ENCODE assay signal across 9 cellular contexts in genomic region chr17:42704495-42705494, GRCh38. TPM values are rescaled to one million over a fixed set of nuclear protein-coding genes. Genes with fewer than 3 reads are reported as not detected.
DNase-seq lines count a peak whose midpoint lies in the region; ATAC-seq lines count a peak whose summit lies in the region.
"Had no signal": no experiment of that assay in that cellular context is flagged by ENCODE, and none has a peak within 500 bp of the region (broad histone marks: within the 10 kb centered on the region; RNA-seq: fewer than 3 reads in every experiment).

No MANE protein-coding gene starts in this region.

- no peak overlapping the region for H3K27ac Mint-ChIP-seq in activated naive CD8-positive, alpha-beta T cell treated with anti-CD3 and anti-CD28 coated beads for 36 hours
- H3K27ac Mint-ChIP-seq: activated naive CD4-positive, alpha-beta T cell treated with anti-CD3 and anti-CD28 coated beads, Interleukin-2, amount 50 U/mL, for 24 hours had no signal

- H3K4me3 Mint-ChIP-seq in activated naive CD8-positive, alpha-beta T cell treated with anti-CD3 and anti-CD28 coated beads for 36 hours: no peak overlapping the region
- H3K4me3 Mint-ChIP-seq: activated naive CD4-positive, alpha-beta T cell treated with anti-CD3 and anti-CD28 coated beads, Interleukin-2, amount 50 U/mL, for 24 hours had no signal

- peaks cover 33% of the 10 kb centered on the region for H3K4me1 Mint-ChIP-seq in activated naive CD8-positive, alpha-beta T cell treated with anti-CD3 and anti-CD28 coated beads for 36 hours

- peak; percentile 82 for ATAC-seq in GM18511 (IDR thresholded peaks at IDR 0.05; ENCODE audit: unreplicated experiment)
- ATAC-seq in GM19438 (IDR thresholded peaks at IDR 0.05; ENCODE audit: low read depth, unreplicated experiment): peak; percentile 76
- ATAC-seq in HG03095 (IDR thresholded peaks at IDR 0.05; ENCODE audit: unreplicated experiment): peak; percentile 68

- H3K9me3 Mint-ChIP-seq in activated naive CD8-positive, alpha-beta T cell treated with anti-CD3 and anti-CD28 coated beads for 36 hours: no peaks in the 10 kb centered on the region
- H3K9me3 Mint-ChIP-seq: activated naive CD4-positive, alpha-beta T cell treated with anti-CD3 and anti-CD28 coated beads, Interleukin-2, amount 50 U/mL, for 24 hours had no signal

- peak; percentile 74 for DNase-seq in activated naive CD8-positive, alpha-beta T cell treated with anti-CD3 and anti-CD28 coated beads for 36 hours
- DNase-seq in foreskin melanocyte: no peak
- no peak for DNase-seq in NCI-H1436 (lab: John Stamatoyannopoulos, UW)
- DNase-seq in SIG-M5 (lab: John Stamatoyannopoulos, UW): no peak
- DNase-seq in amniotic stem cell (lab: John Stamatoyannopoulos, UW): no peak

- no peaks in the 10 kb centered on the region for H3K27me3 Mint-ChIP-seq in activated naive CD8-positive, alpha-beta T cell treated with anti-CD3 and anti-CD28 coated beads for 36 hours
- H3K27me3 Mint-ChIP-seq: activated naive CD4-positive, alpha-beta T cell treated with anti-CD3 and anti-CD28 coated beads, Interleukin-2, amount 50 U/mL, for 24 hours had no signal

- H3K36me3 Mint-ChIP-seq in activated naive CD8-positive, alpha-beta T cell treated with anti-CD3 and anti-CD28 coated beads for 36 hours: peaks cover 61% of the 10 kb centered on the region

RNA-seq across cellular contexts. Expression of gene CNTNAP1, which starts 22.5 kb away (rescaled TPM):
- under 1 TPM; 0.68 to 0.70 TPM for total RNA-seq in activated naive CD8-positive, alpha-beta T cell treated with anti-CD3 and anti-CD28 coated beads for 36 hours

RNA-seq across cellular contexts. Expression of gene CCR10, which starts 23.2 kb away (rescaled TPM):
- under 1 TPM; 0.12 to 0.25 TPM for total RNA-seq in activated naive CD8-positive, alpha-beta T cell treated with anti-CD3 and anti-CD28 coated beads for 36 hours

RNA-seq across cellular contexts. Expression of gene PLEKHH3, which starts 28.0 kb away (rescaled TPM):
- total RNA-seq in activated naive CD8-positive, alpha-beta T cell treated with anti-CD3 and anti-CD28 coated beads for 36 hours: under 1 TPM; 0.85 to 0.90 TPM

RNA-seq across cellular contexts. Expression of gene EZH1, which starts 40.0 kb away (rescaled TPM):
- total RNA-seq in activated naive CD8-positive, alpha-beta T cell treated with anti-CD3 and anti-CD28 coated beads for 36 hours: 10 to 100 TPM; 14.4 to 17.5 TPM

RNA-seq across cellular contexts. Expression of gene TUBG2, which starts 45.7 kb away (rescaled TPM):
- total RNA-seq in activated naive CD8-positive, alpha-beta T cell treated with anti-CD3 and anti-CD28 coated beads for 36 hours: 1 to 10 TPM; 7.1 to 7.8 TPM
